28 cellular contexts compared by ENCODE assay signal in genomic region chr5:177465044-177465443, GRCh38.
"Had no signal": no experiment of that assay in that cellular context is flagged by ENCODE, and none has a peak within 500 bp of the region (broad histone marks: within the 10 kb centered on the region; RNA-seq: fewer than 3 reads in every experiment).

No MANE protein-coding gene starts in this region.

- H3K27me3 Mint-ChIP-seq: activated B cell treated with CpG ODN at 0.5 μM for 24 hours; activated CD8-positive, alpha-beta T cell treated with anti-CD3 and anti-CD28 coated beads for 36 hours; activated naive CD8-positive, alpha-beta T cell; activated T-helper 17 cell treated with anti-CD3 and anti-CD28 coated beads, Interleukin-2, amount 50 U/mL, for 72 hours; central memory CD8-positive, alpha-beta T cell; T-helper 17 cell had no signal

- H3K9me3 Mint-ChIP-seq: activated T-helper 17 cell treated with anti-CD3 and anti-CD28 coated beads, Interleukin-2, amount 50 U/mL, for 72 hours; central memory CD8-positive, alpha-beta T cell; T-helper 2 cell treated with Interferon-gamma antibody and Interleukin-4, amounts not matched to agents 5 μg/mL and 100 μg/mL, for 36 hours had no signal

- H3K4me3 Mint-ChIP-seq: activated B cell treated with CpG ODN at 0.5 μM for 24 hours; activated CD8-positive, alpha-beta T cell treated with anti-CD3 and anti-CD28 coated beads for 36 hours; activated naive CD8-positive, alpha-beta T cell; activated T-cell treated with anti-CD3 and anti-CD28 coated beads, Interleukin-2, amount 50 U/mL, for 4 hours; activated T-helper 17 cell treated with anti-CD3 and anti-CD28 coated beads, Interleukin-2, amount 50 U/mL, for 72 hours; central memory CD8-positive, alpha-beta T cell; T-helper 17 cell; T-helper 2 cell treated with Interferon-gamma antibody and Interleukin-4, amounts not matched to agents 5 μg/mL and 100 μg/mL, for 36 hours had no signal

- ATAC-seq: activated CD4-positive, CD25-positive, alpha-beta regulatory T cell treated with anti-CD3 and anti-CD28 coated beads, Interleukin-2, amount 50 U/mL, for 24 hours; activated CD8-positive, alpha-beta T cell treated with anti-CD3 and anti-CD28 coated beads for 36 hours; activated T-cell treated with anti-CD3 and anti-CD28 coated beads, Interleukin-2, amount 50 U/mL, for 4 hours; activated T-helper 17 cell treated with anti-CD3 and anti-CD28 coated beads, Interleukin-2, amount 50 U/mL, for 72 hours; esophagus mucosa; heart left ventricle; T-helper 17 cell had no signal

- H3K27ac ChIP-seq: brain microvascular endothelial cell, heart left ventricle, WERI-Rb-1 had no signal

- DNase-seq: activated B cell treated with CpG ODN at 0.5 μM for 24 hours; activated CD4-positive, alpha-beta T cell treated with anti-CD3 and anti-CD28 coated beads for 48 hours; activated CD4-positive, alpha-beta T cell treated with anti-CD3 and anti-CD28 coated beads, Interleukin-2, amount 50 U/mL, for 1 hour; activated CD4-positive, alpha-beta T cell treated with anti-CD3 and anti-CD28 coated beads, Interleukin-2, amount 50 U/mL, for 48 hours; activated CD8-positive, alpha-beta memory T cell treated with anti-CD3 and anti-CD28 coated beads for 24 hours; activated CD8-positive, alpha-beta T cell treated with anti-CD3 and anti-CD28 coated beads for 36 hours; activated effector memory CD4-positive, alpha-beta T cell treated with Interleukin-2 at 50 U/mL for 16 hours; activated gamma-delta T cell treated with Interleukin-2 at 50 U/mL for 16 hours; activated naive CD4-positive, alpha-beta T cell treated with anti-CD3 and anti-CD28 coated beads, Interleukin-2, amount 50 U/mL, for 16 hours; activated naive CD4-positive, alpha-beta T cell treated with Interleukin-2 at 50 U/mL for 16 hours; activated T-cell treated with anti-CD3 and anti-CD28 coated beads, Interleukin-2, amount 50 U/mL, for 4 hours; amniotic stem cell; anterior cingulate cortex; brain microvascular endothelial cell; cortex of kidney; dermis blood vessel endothelial cell; effector CD8-positive, alpha-beta T cell; foreskin fibroblast; heart left ventricle; T-helper 17 cell; T1000; WERI-Rb-1 had no signal

- H3K27ac Mint-ChIP-seq: activated B cell treated with CpG ODN at 0.5 μM for 24 hours; activated CD8-positive, alpha-beta T cell treated with anti-CD3 and anti-CD28 coated beads for 36 hours; activated naive CD8-positive, alpha-beta T cell; activated T-helper 17 cell treated with anti-CD3 and anti-CD28 coated beads, Interleukin-2, amount 50 U/mL, for 72 hours; T-helper 17 cell; T-helper 2 cell treated with Interferon-gamma antibody and Interleukin-4, amounts not matched to agents 5 μg/mL and 100 μg/mL, for 36 hours had no signal

- H3K27me3 ChIP-seq: brain microvascular endothelial cell, heart left ventricle had no signal

- H3K4me3 ChIP-seq: heart left ventricle had no signal
